In genomic region chr18:78980279-78980771, GRCh38 we compare ENCODE assay signal across 15 cellular contexts. TPM values are rescaled to one million over a fixed set of nuclear protein-coding genes. Genes with fewer than 3 reads are reported as not detected.
DNase-seq lines count a peak whose midpoint lies in the region; ATAC-seq and TF ChIP-seq lines count a peak whose summit lies in the region.
"Had no signal": no experiment of that assay in that cellular context is flagged by ENCODE, and none has a peak within 500 bp of the region (broad histone marks: within the 10 kb centered on the region; RNA-seq: fewer than 3 reads in every experiment).

No MANE protein-coding gene starts in this region.

- WGBS in endodermal cell (ENCODE audit: insufficient coverage in 1 of 2, insufficient read length in 1 of 2), 2 experiments, result 0 to 1% methylated on average over 17 to 71 of the region's 71 CpGs

- DNase-seq in left ventricle myocardium inferior (no peak), left ventricle myocardium superior (no peak), endodermal cell (peak; percentile 79), nephron progenitor cell (peak; percentile 58), NCI-H446 treated with DMSO at 0.1 percent for 48 hours (lab: John Stamatoyannopoulos, UW) (no peak), upper lobe of right lung (no peak)
- DNase-seq: activated naive CD4-positive, alpha-beta T cell treated with Interleukin-2 at 50 U/mL for 16 hours; NCI-H2171 treated with DMSO at 0.1 percent for 48 hours; small intestine had no signal

- H3K27ac ChIP-seq in left ventricle myocardium inferior (replicated peaks) (no peak overlapping the region), endodermal cell (ENCODE audit: low read depth, low read length) (no peak overlapping the region), upper lobe of right lung (no peak overlapping the region)

- ATAC-seq in left ventricle myocardium superior (no peak), GM18909 (IDR thresholded peaks at IDR 0.05; ENCODE audit: poor library complexity, unreplicated experiment) (no peak), GM21723 (IDR thresholded peaks at IDR 0.05; ENCODE audit: unreplicated experiment) (no peak), upper lobe of right lung (no peak)

- intact Hi-C loops in left ventricle myocardium inferior (cut with micrococcal nuclease), result no loop called here
- intact Hi-C loops in left ventricle myocardium superior (cut with micrococcal nuclease), result no loop called here
- intact Hi-C loops in upper lobe of right lung (cut with DNase I), result no loop called here

- H3K27me3 ChIP-seq in left ventricle myocardium inferior (ENCODE audit: low read depth), result peaks cover 96% of the 10 kb centered on the region
- H3K27me3 ChIP-seq in endodermal cell (ENCODE audit: control insufficient read depth, insufficient read depth, low read length, poor library complexity, severe bottlenecking), result peaks cover 41% of the 10 kb centered on the region
- H3K27me3 ChIP-seq in upper lobe of right lung, result peaks cover 91% of the 10 kb centered on the region

- H3K9me3 Mint-ChIP-seq in endodermal cell, result no peaks in the 10 kb centered on the region
- H3K9me3 Mint-ChIP-seq in nephron progenitor cell, result no peaks in the 10 kb centered on the region

- H3K9ac ChIP-seq in endodermal cell (ENCODE audit: extremely low read depth, low read length, poor library complexity, severe bottlenecking), result peak overlapping the region; percentile 71

- H3K27ac Mint-ChIP-seq in endodermal cell, result no peak overlapping the region
- H3K27ac Mint-ChIP-seq in nephron progenitor cell, result no peak overlapping the region

- peak overlapping the region; percentile 67 for H3K4me3 Mint-ChIP-seq in endodermal cell
- no peak overlapping the region for H3K4me3 Mint-ChIP-seq in nephron progenitor cell

- H3K9me3 ChIP-seq in left ventricle myocardium inferior (replicated peaks) (no peaks in the 10 kb centered on the region), endodermal cell (ENCODE audit: control insufficient read depth, low read length) (no peaks in the 10 kb centered on the region), upper lobe of right lung (no peaks in the 10 kb centered on the region)

- peak overlapping the region; percentile 52 for H3K4me3 ChIP-seq in left ventricle myocardium inferior
- H3K4me3 ChIP-seq in endodermal cell (ENCODE audit: low read length), result peak overlapping the region; percentile 80
- H3K4me3 ChIP-seq in upper lobe of right lung, result no peak overlapping the region

- no peak for TF ChIP-seq CTCF in left ventricle myocardium inferior (IDR thresholded peaks at IDR 0.05; ENCODE audit: borderline replicate concordance)
- TF ChIP-seq CTCF in endodermal cell (conservative IDR thresholded peaks at IDR 0.05), result no peak
- TF ChIP-seq CTCF in nephron progenitor cell (IDR thresholded peaks at IDR 0.05), result no peak
- TF ChIP-seq CTCF in upper lobe of right lung (IDR thresholded peaks at IDR 0.05), result no peak

- H3K36me3 Mint-ChIP-seq in endodermal cell (ENCODE audit: low read depth) (no peaks in the 10 kb centered on the region), nephron progenitor cell (ENCODE audit: low read depth) (no peaks in the 10 kb centered on the region)

- H3K36me3 ChIP-seq in left ventricle myocardium inferior, result no peaks in the 10 kb centered on the region
- H3K36me3 ChIP-seq in endodermal cell (ENCODE audit: control insufficient read depth, insufficient read depth, low read length), result no peaks in the 10 kb centered on the region
- H3K36me3 ChIP-seq in upper lobe of right lung, result no peaks in the 10 kb centered on the region

- peaks cover 22% of the 10 kb centered on the region for H3K4me1 ChIP-seq in left ventricle myocardium inferior
- peaks cover 9% of the 10 kb centered on the region for H3K4me1 ChIP-seq in endodermal cell (ENCODE audit: control insufficient read depth, insufficient read depth, low read length)
- H3K4me1 ChIP-seq in upper lobe of right lung, result peaks cover 1% of the 10 kb centered on the region

- H3K4me1 Mint-ChIP-seq in endodermal cell (peaks cover 52% of the 10 kb centered on the region), nephron progenitor cell (peaks cover 76% of the 10 kb centered on the region)

- peaks cover 32% of the 10 kb centered on the region for H3K27me3 Mint-ChIP-seq in endodermal cell (ENCODE audit: insufficient read depth)
- peaks cover 37% of the 10 kb centered on the region for H3K27me3 Mint-ChIP-seq in nephron progenitor cell (ENCODE audit: low read depth, poor library complexity)

RNA-seq across cellular contexts. Expression of gene SALL3, which starts 0.7 kb away (rescaled TPM):
- total RNA-seq in left ventricle myocardium inferior (0.36 TPM), left ventricle myocardium superior (not detected), endodermal cell (10 to 100 TPM in 1 of 2 donors, 1 to 10 TPM in 1; 9.5 to 36.4 TPM), upper lobe of right lung (not detected)
- polyA plus RNA-seq in endodermal cell (2013, experiment 1 of 2), result 12.0 TPM
- 10.5 TPM for polyA plus RNA-seq in endodermal cell (2013, experiment 2 of 2)
- total RNA-seq: bronchial epithelial cell, liver, M059J, OCI-LY7 had no signal
- polyA plus RNA-seq: liver had no signal

Comparison
In these comparisons a context has a peak if more than half of its experiments do, and no peak if none do; other contexts are left out.
1. DNase-seq: peak in endodermal cell (single experiment) and nephron progenitor cell (single experiment); none in left ventricle myocardium inferior (single experiment), left ventricle myocardium superior (single experiment), NCI-H446 treated with DMSO at 0.1 percent for 48 hours (single experiment) and upper lobe of right lung (single experiment).